In genomic region chr1:154807048-154807591, GRCh38 we compare ENCODE assay signal across 13 cellular contexts.
DNase-seq lines count a peak whose midpoint lies in the region; ATAC-seq and TF ChIP-seq lines count a peak whose summit lies in the region.
"Had no signal": no experiment of that assay in that cellular context is flagged by ENCODE, and none has a peak within 500 bp of the region (broad histone marks: within the 10 kb centered on the region; RNA-seq: fewer than 3 reads in every experiment).

No MANE protein-coding gene starts in this region.

- CTCF ChIA-PET in CD4-positive, alpha-beta memory T cell (lab: Charles Lee; ENCODE audit: partially characterized antibody) = no interaction called here

- H3K27ac Mint-ChIP-seq in endodermal cell = no peak overlapping the region
- H3K27ac Mint-ChIP-seq in CD4-positive, alpha-beta memory T cell = no peak overlapping the region
- H3K27ac Mint-ChIP-seq: HFFc6 had no signal

- H3K9ac ChIP-seq in endodermal cell (ENCODE audit: extremely low read depth, low read length, poor library complexity, severe bottlenecking) = no peak overlapping the region
- H3K9ac ChIP-seq: parathyroid adenoma had no signal

- H3K4me1 Mint-ChIP-seq in endodermal cell = peaks cover 38% of the 10 kb centered on the region
- H3K4me1 Mint-ChIP-seq in CD4-positive, alpha-beta memory T cell = peaks cover 0 to 3% (median 0%) of the 10 kb centered on the region in 4 donors

- H3K4me3 ChIP-seq in GM12864 (ENCODE audit: low read depth, low read length) = no peak overlapping the region
- no peak overlapping the region for H3K4me3 ChIP-seq in endodermal cell (ENCODE audit: low read length)
- H3K4me3 ChIP-seq in CD4-positive, alpha-beta memory T cell (ENCODE audit: low read length in 2 of 2) = no peak overlapping the region
- H3K4me3 ChIP-seq: colonic mucosa had no signal

- H3K4me1 ChIP-seq in endodermal cell (ENCODE audit: control insufficient read depth, insufficient read depth, low read length) = peaks cover 6% of the 10 kb centered on the region
- no peaks in the 10 kb centered on the region for H3K4me1 ChIP-seq in CD4-positive, alpha-beta memory T cell (ENCODE audit: insufficient read depth, low read length)
- H3K4me1 ChIP-seq: colonic mucosa, parathyroid adenoma had no signal

- H3K9me3 ChIP-seq in endodermal cell (ENCODE audit: control insufficient read depth, low read length) = no peaks in the 10 kb centered on the region
- no peaks in the 10 kb centered on the region for H3K9me3 ChIP-seq in CD4-positive, alpha-beta memory T cell (ENCODE audit: control insufficient read depth in 1 of 2, low read length in 2 of 2)
- H3K9me3 ChIP-seq: colonic mucosa had no signal

- H3K27ac ChIP-seq in endodermal cell (ENCODE audit: low read depth, low read length) = no peak overlapping the region
- no peak overlapping the region for H3K27ac ChIP-seq in CD4-positive, alpha-beta memory T cell (ENCODE audit: low read depth, low read length)
- H3K27ac ChIP-seq: colonic mucosa, parathyroid adenoma had no signal

- no peaks in the 10 kb centered on the region for H3K36me3 ChIP-seq in endodermal cell (ENCODE audit: control insufficient read depth, insufficient read depth, low read length)
- H3K36me3 ChIP-seq in CD4-positive, alpha-beta memory T cell (ENCODE audit: insufficient read depth, low read length) = no peaks in the 10 kb centered on the region
- H3K36me3 ChIP-seq: colonic mucosa had no signal

- H3K27me3 ChIP-seq in endodermal cell (ENCODE audit: control insufficient read depth, insufficient read depth, low read length, poor library complexity, severe bottlenecking) = no peaks in the 10 kb centered on the region
- no peaks in the 10 kb centered on the region for H3K27me3 ChIP-seq in CD4-positive, alpha-beta memory T cell (ENCODE audit: insufficient read depth, low read length)
- H3K27me3 ChIP-seq: colonic mucosa had no signal

- WGBS in endodermal cell (ENCODE audit: insufficient coverage in 1 of 2, insufficient read length in 1 of 2), 2 experiments = 86% methylated on average over 12 of the region's 12 CpGs; no CpG with 5 or more reads in 1 of the 2 experiments

- intact Hi-C loops in CD4-positive, alpha-beta memory T cell (cut with micrococcal nuclease) = no loop called here

- H3K36me3 Mint-ChIP-seq in endodermal cell (ENCODE audit: low read depth) = no peaks in the 10 kb centered on the region
- no peaks in the 10 kb centered on the region for H3K36me3 Mint-ChIP-seq in CD4-positive, alpha-beta memory T cell

- H3K4me3 Mint-ChIP-seq in endodermal cell = no peak overlapping the region
- no peak overlapping the region for H3K4me3 Mint-ChIP-seq in CD4-positive, alpha-beta memory T cell
- H3K4me3 Mint-ChIP-seq: HFFc6 had no signal

- no peaks in the 10 kb centered on the region for H3K9me3 Mint-ChIP-seq in endodermal cell
- peaks cover 0 to 2% (median 0%) of the 10 kb centered on the region in 8 donors for H3K9me3 Mint-ChIP-seq in CD4-positive, alpha-beta memory T cell
- H3K9me3 Mint-ChIP-seq: HFFc6 had no signal

- POLR2A ChIA-PET in CD4-positive, alpha-beta memory T cell (lab: Charles Lee; ENCODE audit: partially characterized antibody) = no interaction called here

- H3K27me3 Mint-ChIP-seq in endodermal cell (ENCODE audit: insufficient read depth) = peaks cover 12% of the 10 kb centered on the region
- H3K27me3 Mint-ChIP-seq in CD4-positive, alpha-beta memory T cell = peaks cover 10 to 13% of the 10 kb centered on the region in 2 donors

- ATAC-seq in GM19452 (IDR thresholded peaks at IDR 0.05; ENCODE audit: unreplicated experiment) (peak; percentile 44), HG03135 (IDR thresholded peaks at IDR 0.05; ENCODE audit: unreplicated experiment) (peak; percentile 56)

- peak; percentile 43 for TF ChIP-seq CTCF in GM12864 (IDR thresholded peaks at IDR 0.05; ENCODE audit: low read depth, low read length, missing control alignments)
- peak; percentile 25 for TF ChIP-seq CTCF in endodermal cell (conservative IDR thresholded peaks at IDR 0.05)

- DNase-seq in GM12864 (ENCODE audit: low read depth) (peak; percentile 66), endodermal cell (no peak), midbrain (lab: John Stamatoyannopoulos, UW) (no peak), AG08395 (ENCODE audit: low spot score) (no peak), DMS153 treated with DMSO at 0.1 percent for 48 hours (lab: John Stamatoyannopoulos, UW; ENCODE audit: unreplicated experiment) (no peak)
- DNase-seq in CD4-positive, alpha-beta memory T cell = no peak
- DNase-seq: activated T-cell treated with anti-CD3 and anti-CD28 coated beads, Interleukin-2, amount 50 U/mL, for 48 hours; colonic mucosa; HFFc6; NCI-H1694 treated with DMSO at 0.1 percent for 48 hours had no signal
